21 cellular contexts compared by ENCODE assay signal in genomic region chr16:12999368-12999767, GRCh38.
"Had no signal": no experiment of that assay in that cellular context is flagged by ENCODE, and none has a peak within 500 bp of the region (broad histone marks: within the 10 kb centered on the region; RNA-seq: fewer than 3 reads in every experiment).

No MANE protein-coding gene starts in this region.

- H3K36me3 ChIP-seq: MG63, SJSA1 had no signal

- H3K9me3 ChIP-seq: MG63, SJSA1 had no signal

- H3K4me1 ChIP-seq: SJSA1 had no signal

- DNase-seq: Karpas-422, KG1, MG63, NCI-H1092, NCI-H1105 treated with DMSO at 0.1 percent for 48 hours, NCI-H1417 treated with DMSO at 0.1 percent for 48 hours, NCI-H146, NCI-H1694 treated with DMSO at 0.1 percent for 48 hours, NCI-H1930, NCI-H2081, NCI-H2107, NCI-H2227 treated with DMSO at 0.1 percent for 48 hours, NCI-H524, NCI-H526 treated with DMSO at 0.1 percent for 48 hours, NCI-H748 treated with DMSO at 0.1 percent for 48 hours, Right ventricle myocardium superior, RPMI8226, SIG-M5 had no signal

- H3K27ac ChIP-seq: SJSA1, SK-N-MC had no signal

- H3K27me3 ChIP-seq: MG63, SJSA1 had no signal

- H3K4me3 ChIP-seq: MG63, SJSA1, SK-N-MC had no signal

- FAIRE-seq: RCC 7860 had no signal
